ENCODE assay signal across 13 cellular contexts in genomic region chr9:95024097-95024671, GRCh38.
DNase-seq lines count a peak whose midpoint lies in the region; ATAC-seq and TF ChIP-seq lines count a peak whose summit lies in the region.
"Had no signal": no experiment of that assay in that cellular context is flagged by ENCODE, and none has a peak within 500 bp of the region (broad histone marks: within the 10 kb centered on the region; RNA-seq: fewer than 3 reads in every experiment).

No MANE protein-coding gene starts in this region.

- peaks cover 22% of the 10 kb centered on the region for H3K4me1 Mint-ChIP-seq in glutamatergic neuron (ENCODE audit: low read depth, unreplicated experiment)
- H3K4me1 Mint-ChIP-seq: naive B cell had no signal

- H3K27ac Mint-ChIP-seq in glutamatergic neuron (ENCODE audit: unreplicated experiment): no peak overlapping the region
- H3K27ac Mint-ChIP-seq: naive B cell had no signal

- peaks cover under 1% of the 10 kb centered on the region for H3K27me3 Mint-ChIP-seq in glutamatergic neuron (ENCODE audit: unreplicated experiment)
- H3K27me3 Mint-ChIP-seq: naive B cell had no signal

- H3K27ac ChIP-seq in ascending aorta: peak overlapping the region; percentile 81 to 99
- H3K27ac ChIP-seq: HL-60 had no signal

- peaks cover 2% of the 10 kb centered on the region for H3K9me3 Mint-ChIP-seq in glutamatergic neuron (ENCODE audit: unreplicated experiment)
- H3K9me3 Mint-ChIP-seq: naive B cell had no signal

- peak overlapping the region; percentile 7 to 45 for H3K4me3 ChIP-seq in ascending aorta

- no peak overlapping the region for H3K4me3 Mint-ChIP-seq in glutamatergic neuron (ENCODE audit: unreplicated experiment)
- H3K4me3 Mint-ChIP-seq: naive B cell had no signal

- H3K36me3 ChIP-seq in ascending aorta: peaks cover 14 to 27% of the 10 kb centered on the region in 2 donors

- intact Hi-C loops in ascending aorta (cut with DNase I): loop anchor here (2.0 to 5.0 kb wide), 3 partner anchors 17 to 222 kb away; no protein-coding TSS in a partner anchor

- peak; percentile 42 for DNase-seq in Daoy (ENCODE audit: low read depth)
- DNase-seq in ascending aorta (ENCODE audit: low spot score in 2 of 2): no peak
- DNase-seq in iris pigment epithelial cell (ENCODE audit: low read depth): peak; percentile 15
- DNase-seq in retina: peak; percentile 39
- no peak for DNase-seq in NCI-H187 (lab: John Stamatoyannopoulos, UW)
- no peak for DNase-seq in glutamatergic neuron
- DNase-seq: activated CD4-positive, alpha-beta T cell treated with anti-CD3 and anti-CD28 coated beads, Interleukin-2, amount 50 U/mL, for 1 hour; DMS 273 treated with DMSO at 0.1 percent for 48 hours; naive B cell; NCI-H524 had no signal

- ATAC-seq in HG03097 (IDR thresholded peaks at IDR 0.05; ENCODE audit: low FRiP score, unreplicated experiment) (no peak), HG03135 (IDR thresholded peaks at IDR 0.05; ENCODE audit: unreplicated experiment) (no peak)

- H3K4me1 ChIP-seq in ascending aorta: peaks cover 27 to 89% of the 10 kb centered on the region in 2 donors

- H3K9me3 ChIP-seq in ascending aorta: no peaks in the 10 kb centered on the region

- no peaks in the 10 kb centered on the region for H3K36me3 Mint-ChIP-seq in glutamatergic neuron (ENCODE audit: unreplicated experiment)

- no peak for TF ChIP-seq CTCF in ascending aorta (IDR thresholded peaks at IDR 0.05)
- no peak for TF ChIP-seq CTCF in glutamatergic neuron (IDR thresholded peaks at IDR 0.05; ENCODE audit: partially characterized antibody, unreplicated experiment)

- no peaks in the 10 kb centered on the region for H3K27me3 ChIP-seq in ascending aorta

Comparison
In these comparisons a context has a peak if more than half of its experiments do, and no peak if none do; other contexts are left out.
1. DNase-seq: peak in Daoy (single experiment), iris pigment epithelial cell (single experiment) and retina (single experiment); none in ascending aorta (0 of 2), NCI-H187 (0 of 2) and glutamatergic neuron (single experiment).